In the genomic region with DNA sequence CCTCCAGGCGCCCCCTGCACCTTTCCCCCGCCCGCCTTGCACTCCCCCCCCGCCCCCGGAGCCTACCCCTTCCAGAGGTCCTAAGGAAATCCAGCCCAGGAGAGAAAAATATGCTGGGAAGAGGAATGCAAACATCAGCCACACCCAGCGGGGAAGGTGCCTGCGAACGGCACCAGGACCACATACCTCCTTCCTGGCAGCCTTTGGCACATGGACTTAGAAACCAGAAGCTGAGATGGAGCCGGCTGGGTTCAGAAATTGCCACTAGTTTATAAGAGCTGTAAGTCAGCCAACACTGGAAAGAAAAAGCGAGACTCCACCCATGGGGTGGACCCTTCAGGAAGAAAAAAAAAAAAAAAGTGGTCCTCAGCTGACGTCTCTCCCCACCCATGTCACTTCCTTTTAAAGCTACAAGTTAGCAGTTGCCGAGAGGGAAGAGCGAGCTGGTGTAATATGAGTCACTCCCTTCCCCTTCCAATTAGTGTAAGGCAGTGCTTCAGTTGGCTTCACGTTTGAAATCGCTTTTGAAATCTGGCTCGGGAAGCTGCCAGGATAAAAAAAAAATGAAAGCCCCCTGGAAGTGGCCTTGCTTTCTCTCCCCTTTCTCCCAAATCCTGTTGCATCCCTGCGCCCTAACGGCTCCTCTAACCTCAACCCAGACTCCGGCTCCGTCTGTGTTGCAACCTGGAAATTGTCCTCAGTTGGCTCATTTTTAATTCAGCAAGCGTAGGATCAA, we compare ENCODE assay signal across 1 cellular context.
TF ChIP-seq lines count a peak whose summit lies in the region.

A gene with protein sequence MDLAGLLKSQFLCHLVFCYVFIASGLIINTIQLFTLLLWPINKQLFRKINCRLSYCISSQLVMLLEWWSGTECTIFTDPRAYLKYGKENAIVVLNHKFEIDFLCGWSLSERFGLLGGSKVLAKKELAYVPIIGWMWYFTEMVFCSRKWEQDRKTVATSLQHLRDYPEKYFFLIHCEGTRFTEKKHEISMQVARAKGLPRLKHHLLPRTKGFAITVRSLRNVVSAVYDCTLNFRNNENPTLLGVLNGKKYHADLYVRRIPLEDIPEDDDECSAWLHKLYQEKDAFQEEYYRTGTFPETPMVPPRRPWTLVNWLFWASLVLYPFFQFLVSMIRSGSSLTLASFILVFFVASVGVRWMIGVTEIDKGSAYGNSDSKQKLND (minus strand): TSS at position 310 of the 736 bp plus-strand sequence. CDS start 41,848 bp downstream, outside the sequence.

TF ChIP-seq in K562, 482 proteins besides CTCF, POLR2A, EP300 and RAD21 (continued from another document and continues in another):
- TF ChIP-seq, protein P1, sequence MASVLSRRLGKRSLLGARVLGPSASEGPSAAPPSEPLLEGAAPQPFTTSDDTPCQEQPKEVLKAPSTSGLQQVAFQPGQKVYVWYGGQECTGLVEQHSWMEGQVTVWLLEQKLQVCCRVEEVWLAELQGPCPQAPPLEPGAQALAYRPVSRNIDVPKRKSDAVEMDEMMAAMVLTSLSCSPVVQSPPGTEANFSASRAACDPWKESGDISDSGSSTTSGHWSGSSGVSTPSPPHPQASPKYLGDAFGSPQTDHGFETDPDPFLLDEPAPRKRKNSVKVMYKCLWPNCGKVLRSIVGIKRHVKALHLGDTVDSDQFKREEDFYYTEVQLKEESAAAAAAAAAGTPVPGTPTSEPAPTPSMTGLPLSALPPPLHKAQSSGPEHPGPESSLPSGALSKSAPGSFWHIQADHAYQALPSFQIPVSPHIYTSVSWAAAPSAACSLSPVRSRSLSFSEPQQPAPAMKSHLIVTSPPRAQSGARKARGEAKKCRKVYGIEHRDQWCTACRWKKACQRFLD (CRISPR knock-in tag; IDR thresholded peaks at IDR 0.05): no peak
- no peak for TF ChIP-seq SETDB1 (IDR thresholded peaks at IDR 0.05; ENCODE audit: low read length)
- no peak for TF ChIP-seq CBX1 (IDR thresholded peaks at IDR 0.05; ENCODE audit: low read depth)
- no peak for TF ChIP-seq CHCHD3 (CRISPR knock-in tag; IDR thresholded peaks at IDR 0.05)
- TF ChIP-seq SNAPC5 (CRISPR knock-in tag; IDR thresholded peaks at IDR 0.05): no peak
- TF ChIP-seq POLR2G (IDR thresholded peaks at IDR 0.05; ENCODE audit: low read depth, low read length): peak; percentile 48; the same call in 1 of the 2 replicates
- no peak for TF ChIP-seq SIRT6 (IDR thresholded peaks at IDR 0.05; ENCODE audit: low read depth, low read length)
- TF ChIP-seq ATF2 (CRISPR knock-in tag; IDR thresholded peaks at IDR 0.05): no peak
- peak; percentile 23 for TF ChIP-seq RBBP5 (IDR thresholded peaks at IDR 0.05; ENCODE audit: borderline replicate concordance, insufficient read depth, low read length, poor library complexity, severe bottlenecking)
- no peak for TF ChIP-seq ESRRA (IDR thresholded peaks at IDR 0.05; ENCODE audit: borderline replicate concordance, low read depth)
- no peak for TF ChIP-seq ZNF740 (CRISPR knock-in tag; IDR thresholded peaks at IDR 0.05)
- TF ChIP-seq ZNF740 (tag; IDR thresholded peaks at IDR 0.05): peak in 1 of 2 experiments; percentile 63; a peak in 1 of 4 replicates
- TF ChIP-seq CREM (IDR thresholded peaks at IDR 0.05; ENCODE audit: low read depth): peak; percentile 94
- no peak for TF ChIP-seq ZNF449 (CRISPR knock-in tag; IDR thresholded peaks at IDR 0.05)
- TF ChIP-seq NRF1 (conservative IDR thresholded peaks at IDR 0.05 in 1 of 2, IDR thresholded peaks at IDR 0.05 in 1 of 2): peak in 1 of 2 experiments; percentile 29; a peak in 1 of 4 replicates
- TF ChIP-seq KDM1A (IDR thresholded peaks at IDR 0.05): no peak
- TF ChIP-seq ZKSCAN3 (CRISPR knock-in tag; IDR thresholded peaks at IDR 0.05): no peak
- no peak for TF ChIP-seq ZNF316 (IDR thresholded peaks at IDR 0.05)
- TF ChIP-seq DACH1 (IDR thresholded peaks at IDR 0.05; ENCODE audit: partially characterized antibody): peak; percentile 68
- peak; percentile 43; the same call in 1 of the 2 replicates for TF ChIP-seq SMAD4 (CRISPR knock-in tag; conservative IDR thresholded peaks at IDR 0.05)
- no peak for TF ChIP-seq MCM5 (IDR thresholded peaks at IDR 0.05; ENCODE audit: low read depth)
- no peak for TF ChIP-seq TCF7L2 (IDR thresholded peaks at IDR 0.05; ENCODE audit: low read depth, low read length)
- TF ChIP-seq THAP7 (CRISPR knock-in tag; IDR thresholded peaks at IDR 0.05): no peak
- TF ChIP-seq ZBTB8A (IDR thresholded peaks at IDR 0.05; ENCODE audit: partially characterized antibody): no peak
- peak; percentile 88 for TF ChIP-seq BRD9 (IDR thresholded peaks at IDR 0.05; ENCODE audit: low read depth, partially characterized antibody)
- TF ChIP-seq ZNF592 (IDR thresholded peaks at IDR 0.05): 0 out of 2 replicates have a peak, but pooled peaks have one; percentile 42
- no peak; the same call in 1 of the 2 replicates for TF ChIP-seq CC2D1A (IDR thresholded peaks at IDR 0.05)
- TF ChIP-seq, protein P2, sequence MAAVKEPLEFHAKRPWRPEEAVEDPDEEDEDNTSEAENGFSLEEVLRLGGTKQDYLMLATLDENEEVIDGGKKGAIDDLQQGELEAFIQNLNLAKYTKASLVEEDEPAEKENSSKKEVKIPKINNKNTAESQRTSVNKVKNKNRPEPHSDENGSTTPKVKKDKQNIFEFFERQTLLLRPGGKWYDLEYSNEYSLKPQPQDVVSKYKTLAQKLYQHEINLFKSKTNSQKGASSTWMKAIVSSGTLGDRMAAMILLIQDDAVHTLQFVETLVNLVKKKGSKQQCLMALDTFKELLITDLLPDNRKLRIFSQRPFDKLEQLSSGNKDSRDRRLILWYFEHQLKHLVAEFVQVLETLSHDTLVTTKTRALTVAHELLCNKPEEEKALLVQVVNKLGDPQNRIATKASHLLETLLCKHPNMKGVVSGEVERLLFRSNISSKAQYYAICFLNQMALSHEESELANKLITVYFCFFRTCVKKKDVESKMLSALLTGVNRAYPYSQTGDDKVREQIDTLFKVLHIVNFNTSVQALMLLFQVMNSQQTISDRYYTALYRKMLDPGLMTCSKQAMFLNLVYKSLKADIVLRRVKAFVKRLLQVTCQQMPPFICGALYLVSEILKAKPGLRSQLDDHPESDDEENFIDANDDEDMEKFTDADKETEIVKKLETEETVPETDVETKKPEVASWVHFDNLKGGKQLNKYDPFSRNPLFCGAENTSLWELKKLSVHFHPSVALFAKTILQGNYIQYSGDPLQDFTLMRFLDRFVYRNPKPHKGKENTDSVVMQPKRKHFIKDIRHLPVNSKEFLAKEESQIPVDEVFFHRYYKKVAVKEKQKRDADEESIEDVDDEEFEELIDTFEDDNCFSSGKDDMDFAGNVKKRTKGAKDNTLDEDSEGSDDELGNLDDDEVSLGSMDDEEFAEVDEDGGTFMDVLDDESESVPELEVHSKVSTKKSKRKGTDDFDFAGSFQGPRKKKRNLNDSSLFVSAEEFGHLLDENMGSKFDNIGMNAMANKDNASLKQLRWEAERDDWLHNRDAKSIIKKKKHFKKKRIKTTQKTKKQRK (IDR thresholded peaks at IDR 0.05; ENCODE audit: borderline replicate concordance, low read depth, low read length): no peak
- peak; percentile 89 for TF ChIP-seq NFRKB (IDR thresholded peaks at IDR 0.05; ENCODE audit: low read depth)
- TF ChIP-seq ZNF347 (CRISPR knock-in tag; IDR thresholded peaks at IDR 0.05; ENCODE audit: low read depth): no peak
- no peak for TF ChIP-seq ZNF224 (CRISPR knock-in tag; IDR thresholded peaks at IDR 0.05)
- TF ChIP-seq, protein P3, sequence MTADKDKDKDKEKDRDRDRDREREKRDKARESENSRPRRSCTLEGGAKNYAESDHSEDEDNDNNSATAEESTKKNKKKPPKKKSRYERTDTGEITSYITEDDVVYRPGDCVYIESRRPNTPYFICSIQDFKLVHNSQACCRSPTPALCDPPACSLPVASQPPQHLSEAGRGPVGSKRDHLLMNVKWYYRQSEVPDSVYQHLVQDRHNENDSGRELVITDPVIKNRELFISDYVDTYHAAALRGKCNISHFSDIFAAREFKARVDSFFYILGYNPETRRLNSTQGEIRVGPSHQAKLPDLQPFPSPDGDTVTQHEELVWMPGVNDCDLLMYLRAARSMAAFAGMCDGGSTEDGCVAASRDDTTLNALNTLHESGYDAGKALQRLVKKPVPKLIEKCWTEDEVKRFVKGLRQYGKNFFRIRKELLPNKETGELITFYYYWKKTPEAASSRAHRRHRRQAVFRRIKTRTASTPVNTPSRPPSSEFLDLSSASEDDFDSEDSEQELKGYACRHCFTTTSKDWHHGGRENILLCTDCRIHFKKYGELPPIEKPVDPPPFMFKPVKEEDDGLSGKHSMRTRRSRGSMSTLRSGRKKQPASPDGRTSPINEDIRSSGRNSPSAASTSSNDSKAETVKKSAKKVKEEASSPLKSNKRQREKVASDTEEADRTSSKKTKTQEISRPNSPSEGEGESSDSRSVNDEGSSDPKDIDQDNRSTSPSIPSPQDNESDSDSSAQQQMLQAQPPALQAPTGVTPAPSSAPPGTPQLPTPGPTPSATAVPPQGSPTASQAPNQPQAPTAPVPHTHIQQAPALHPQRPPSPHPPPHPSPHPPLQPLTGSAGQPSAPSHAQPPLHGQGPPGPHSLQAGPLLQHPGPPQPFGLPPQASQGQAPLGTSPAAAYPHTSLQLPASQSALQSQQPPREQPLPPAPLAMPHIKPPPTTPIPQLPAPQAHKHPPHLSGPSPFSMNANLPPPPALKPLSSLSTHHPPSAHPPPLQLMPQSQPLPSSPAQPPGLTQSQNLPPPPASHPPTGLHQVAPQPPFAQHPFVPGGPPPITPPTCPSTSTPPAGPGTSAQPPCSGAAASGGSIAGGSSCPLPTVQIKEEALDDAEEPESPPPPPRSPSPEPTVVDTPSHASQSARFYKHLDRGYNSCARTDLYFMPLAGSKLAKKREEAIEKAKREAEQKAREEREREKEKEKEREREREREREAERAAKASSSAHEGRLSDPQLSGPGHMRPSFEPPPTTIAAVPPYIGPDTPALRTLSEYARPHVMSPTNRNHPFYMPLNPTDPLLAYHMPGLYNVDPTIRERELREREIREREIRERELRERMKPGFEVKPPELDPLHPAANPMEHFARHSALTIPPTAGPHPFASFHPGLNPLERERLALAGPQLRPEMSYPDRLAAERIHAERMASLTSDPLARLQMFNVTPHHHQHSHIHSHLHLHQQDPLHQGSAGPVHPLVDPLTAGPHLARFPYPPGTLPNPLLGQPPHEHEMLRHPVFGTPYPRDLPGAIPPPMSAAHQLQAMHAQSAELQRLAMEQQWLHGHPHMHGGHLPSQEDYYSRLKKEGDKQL (CRISPR knock-in tag; IDR thresholded peaks at IDR 0.05; ENCODE audit: borderline replicate concordance): no peak
